ENCODE assay signal across 8 cellular contexts in the genomic region with DNA sequence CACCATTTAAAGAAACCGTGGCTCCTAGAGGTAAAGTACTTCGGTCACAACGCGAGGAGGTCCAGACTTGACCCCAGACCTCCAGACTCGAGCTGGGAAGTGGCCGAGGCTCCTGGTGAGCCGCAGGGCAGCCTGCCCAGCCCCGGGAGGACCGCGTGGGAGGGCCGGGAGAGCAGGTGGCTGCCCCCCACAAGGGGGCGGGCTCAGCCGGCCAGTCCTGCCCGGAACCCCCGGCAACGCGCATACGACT. TPM values are rescaled to one million over a fixed set of nuclear protein-coding genes. Genes with fewer than 3 reads are reported as not detected.
DNase-seq lines count a peak whose midpoint lies in the region; ATAC-seq, FAIRE-seq and TF ChIP-seq lines count a peak whose summit lies in the region.

Gene SLC27A2, plus strand, starts transcription at position 214 of the 250 bp plus-strand sequence. CDS start 232 bp downstream, outside the sequence.

- TF ChIP-seq CTCF in adrenal gland (IDR thresholded peaks at IDR 0.05) (peak in 4 of 6 experiments; percentile 8 to 46 (median 15)), keratinocyte (optimal IDR thresholded peaks at IDR 0.05 in 1 of 3, IDR thresholded peaks at IDR 0.05 in 1 of 3, conservative IDR thresholded peaks at IDR 0.05 in 1 of 3; ENCODE audit: extremely low read depth in 1 of 3, insufficient read depth in 2 of 3, low read length in 3 of 3) (peak in 2 of 3 experiments; percentile 41 to 62)

- FAIRE-seq in keratinocyte (lab: Jason Lieb, UNC): no peak

- H3K27ac ChIP-seq in adrenal gland (no peak within 1 kb of the TSS), keratinocyte (ENCODE audit: control insufficient read depth, insufficient read depth, low read length) (no peak within 1 kb of the TSS), stomach smooth muscle (ENCODE audit: low read length) (no peak within 1 kb of the TSS)

- H3K36me3 ChIP-seq in adrenal gland (replicated peaks in 1 of 2) (no peaks in the 10 kb centered on the region), keratinocyte (ENCODE audit: control insufficient read depth in 2 of 2, extremely low read depth in 1 of 2, insufficient read depth in 2 of 2, low read length in 2 of 2) (no peaks in the 10 kb centered on the region), stomach smooth muscle (ENCODE audit: control insufficient read depth in 2 of 2, insufficient read depth in 2 of 2, low read length in 2 of 2) (no peaks in the 10 kb centered on the region)

- H3K4me2 ChIP-seq in keratinocyte (ENCODE audit: control insufficient read depth, extremely low read depth, insufficient read depth, low read depth, low read length): peak within 1 kb of the TSS; percentile 88

- DNase-seq in DMS53 treated with DMSO at 0.1 percent for 48 hours (lab: John Stamatoyannopoulos, UW; ENCODE audit: unreplicated experiment) (peak; percentile 41), M059J (ENCODE audit: low read depth) (peak; percentile 35), adrenal gland (peak in 1 of 7 donors; percentile 40), keratinocyte (ENCODE audit: low read depth, low spot score) (no peak), ACHN (no peak)
- DNase-seq in effector CD4-positive, alpha-beta T cell: no peak

- intact Hi-C loops in adrenal gland (cut with DNase I): loop anchor here in 1 of 2 donors (10.0 kb wide), 1 partner anchor 143 kb away; no protein-coding TSS in a partner anchor

- dilution Hi-C loops in keratinocyte (cut with MboI; ENCODE audit: extremely low pct_ligation_motif_present, low sequenced_read_pairs): no loop called here

- peaks cover 7 to 11% of the 10 kb centered on the region in 2 donors for H3K4me1 ChIP-seq in adrenal gland (replicated peaks in 1 of 2)
- H3K4me1 ChIP-seq in keratinocyte (ENCODE audit: control insufficient read depth, extremely low read depth, insufficient read depth, low read length): peaks cover 6% of the 10 kb centered on the region
- peaks cover 9% of the 10 kb centered on the region for H3K4me1 ChIP-seq in stomach smooth muscle (ENCODE audit: control insufficient read depth, insufficient read depth, low read length)

- no peak for TF ChIP-seq POLR2A in adrenal gland (IDR thresholded peaks at IDR 0.05)

- WGBS in adrenal gland, 4 donors: 0 to 1% (median 0%) methylated on average over 1 to 18 of the region's 18 CpGs

- H3K9me3 ChIP-seq in adrenal gland (replicated peaks in 1 of 3) (no peaks in the 10 kb centered on the region), keratinocyte (ENCODE audit: control insufficient read depth, low read depth, low read length) (no peaks in the 10 kb centered on the region), stomach smooth muscle (ENCODE audit: control insufficient read depth in 2 of 2, low read length in 2 of 2) (no peaks in the 10 kb centered on the region)

- no peaks in the 10 kb centered on the region for H3K79me2 ChIP-seq in keratinocyte (ENCODE audit: control insufficient read depth, insufficient read depth, low read length)

- H3K9ac ChIP-seq in keratinocyte (ENCODE audit: control insufficient read depth, extremely low read depth, insufficient read depth, low read length): no peak within 1 kb of the TSS
- H3K9ac ChIP-seq in stomach smooth muscle (ENCODE audit: low read length in 2 of 2): no peak within 1 kb of the TSS

- no peaks in the 10 kb centered on the region for H4K20me1 ChIP-seq in keratinocyte (ENCODE audit: control insufficient read depth, extremely low read depth, insufficient read depth, low read length)

- in situ Hi-C loops in ACHN (cut with HindIII; ENCODE audit: low pct_ligation_motif_present, low pct_unique_long_range_greater_than_20kb, low sequenced_read_pairs): no loop called here

- ATAC-seq in GM21381 (IDR thresholded peaks at IDR 0.05; ENCODE audit: unreplicated experiment): peak; percentile 54

- peak within 1 kb of the TSS; percentile 86 for H2AFZ ChIP-seq in keratinocyte (ENCODE audit: control insufficient read depth, low read length)

- peak within 1 kb of the TSS in 3 of 4 donors; percentile 25 to 64 (median 33) for H3K4me3 ChIP-seq in adrenal gland
- H3K4me3 ChIP-seq in keratinocyte (ENCODE audit: control insufficient read depth in 2 of 3, extremely low read depth in 1 of 3, insufficient read depth in 2 of 3, low read depth in 1 of 3, low read length in 3 of 3): peak within 1 kb of the TSS; percentile 38 to 68 (median 64)
- peak within 1 kb of the TSS; percentile 66 to 72 for H3K4me3 ChIP-seq in stomach smooth muscle (ENCODE audit: low read length in 2 of 2)

- H3K27me3 ChIP-seq in adrenal gland (peaks cover 8% of the 10 kb centered on the region), keratinocyte (ENCODE audit: control insufficient read depth, extremely low read depth, insufficient read depth, low read length) (peaks cover 30% of the 10 kb centered on the region), stomach smooth muscle (ENCODE audit: control insufficient read depth in 1 of 2, insufficient read depth in 2 of 2, low read length in 2 of 2) (peaks cover 17 to 31% of the 10 kb centered on the region in 2 donors)

- H3K9me1 ChIP-seq in keratinocyte (ENCODE audit: control insufficient read depth, extremely low read depth, insufficient read depth, low read length): no peaks in the 10 kb centered on the region

RNA-seq across cellular contexts. Expression of gene SLC27A2, which starts in this region (rescaled TPM):
- 43.0 and 60.3 TPM in 2 replicates for total RNA-seq in M059J (2014; rRNA removed; shearing (Covaris generic))
- total RNA-seq in adrenal gland: 10 to 100 TPM; 14.6 to 49.5 (median 36.0) TPM
- polyA plus RNA-seq in adrenal gland (10 to 100 TPM in 1 of 3 donors, 1 to 10 TPM in 2; 8.0 to 13.0 (median 8.1) TPM), keratinocyte (0.15 to 0.34 TPM (median 0.31 TPM) in 3 replicates)
- polyA plus RNA-seq in keratinocyte (2011; ENCODE audit: low read depth): 1.8 TPM
- 0.17 and 0.49 TPM in 2 replicates for polyA plus RNA-seq in keratinocyte (2011; cell fraction: cytosol; rRNA removed)
- 0.33 and 0.98 TPM in 2 replicates for polyA plus RNA-seq in keratinocyte (2011; cell fraction: nucleus; rRNA removed)
- polyA plus RNA-seq in keratinocyte (2012; ENCODE audit: low replicate concordance): 0.19 and 1.6 TPM in 2 replicates
- 0.16 to 0.20 TPM in 2 of 3 replicates, not detected in the other for polyA minus RNA-seq in keratinocyte
- polyA minus RNA-seq in keratinocyte (2011; cell fraction: cytosol; rRNA and poly(A)+ RNA removed): 2.7 TPM
- polyA minus RNA-seq in keratinocyte (2011; cell fraction: nucleus; rRNA and poly(A)+ RNA removed): 0.85 and 1.9 TPM in 2 replicates

Comparison
In these comparisons a context has a peak if more than half of its experiments do, and no peak if none do; other contexts are left out.
1. DNase-seq: peak in DMS53 treated with DMSO at 0.1 percent for 48 hours (single experiment) and M059J (single experiment); none in keratinocyte (single experiment), ACHN (single experiment) and effector CD4-positive, alpha-beta T cell (single experiment).
2. Peak in every context shown above with its lines, with median percentiles within 50 percentile points of each other: H3K4me3 ChIP-seq.